Comparison of ENCODE assay signal across 8 cellular contexts in the genomic region with DNA sequence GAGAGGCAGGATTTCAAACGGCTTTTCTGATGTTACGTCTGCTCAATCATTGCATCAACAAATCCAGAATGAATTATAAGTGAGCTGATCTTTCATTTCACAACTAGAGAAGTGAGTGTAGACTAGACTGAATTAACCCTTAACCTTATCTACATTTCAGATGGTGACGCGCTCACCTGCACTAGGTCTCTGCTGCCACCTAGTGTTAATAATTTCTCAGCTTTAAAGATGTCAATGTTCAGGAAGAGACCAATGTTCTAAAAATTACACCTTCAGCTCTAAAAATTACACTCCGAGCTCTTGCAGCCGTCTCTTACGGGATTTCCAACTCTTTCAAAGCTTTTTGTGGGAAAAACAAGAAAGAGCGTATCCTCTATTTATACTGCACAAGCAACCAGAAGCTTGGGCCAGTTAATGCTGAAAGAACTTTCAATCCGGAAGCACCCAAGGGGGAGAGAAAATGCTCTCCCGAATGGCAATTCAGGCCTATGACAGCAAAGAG.
DNase-seq lines count a peak whose midpoint lies in the region; ATAC-seq, FAIRE-seq and TF ChIP-seq lines count a peak whose summit lies in the region.

No MANE protein-coding gene starts in this region.

- no peaks in the 10 kb centered on the region for H3K79me1 ChIP-seq in IMR-90 (ENCODE audit: low read depth in 1 of 2, low read length in 2 of 2)

- H2BK15ac ChIP-seq in IMR-90 (ENCODE audit: low read depth, low read length) = no peak overlapping the region

- H3K36me3 ChIP-seq in IMR-90 (ENCODE audit: control insufficient read depth, insufficient read depth, low read length) (no peaks in the 10 kb centered on the region), Peyer's patch (no peaks in the 10 kb centered on the region)

- no peak overlapping the region for H4K5ac ChIP-seq in IMR-90 (ENCODE audit: low read depth, low read length)

- DNase-seq in D721Med (ENCODE audit: insufficient read length, low spot score) (peak; percentile 16), IMR-90 (peak; percentile 47), Peyer's patch (peak in 1 of 3 donors; percentile 46), endothelial cell (ENCODE audit: low spot score) (no peak), OCI-M2 (lab: John Stamatoyannopoulos, UW; ENCODE audit: unreplicated experiment) (no peak)

- dilution Hi-C loops in IMR-90 (cut with HindIII; ENCODE audit: low sequenced_read_pairs, unreplicated experiment) = no loop called here

- no peak overlapping the region for H3K18ac ChIP-seq in IMR-90 (ENCODE audit: low read depth, low read length)

- POLR2A ChIA-PET in IMR-90 (lab: Charles Lee; ENCODE audit: unreplicated experiment) = no interaction called here

- no peak overlapping the region for H2AFZ ChIP-seq in IMR-90 (replicated peaks; ENCODE audit: low read length, poor library complexity)

- H4K20me1 ChIP-seq in IMR-90 (ENCODE audit: insufficient read depth, low read length) = no peaks in the 10 kb centered on the region

- H2BK5ac ChIP-seq in IMR-90 (ENCODE audit: low read depth, low read length, poor library complexity, severe bottlenecking) = no peak overlapping the region

- H3K9me3 ChIP-seq in IMR-90 (ENCODE audit: control insufficient read depth, insufficient read depth, low read length) (no peaks in the 10 kb centered on the region), Peyer's patch (no peaks in the 10 kb centered on the region)

- H3K4me3 Mint-ChIP-seq in endothelial cell (ENCODE audit: unreplicated experiment) (no peak overlapping the region), nephron (no peak overlapping the region)

- 0 out of 2 replicates have a peak, but pooled peaks cover 2% of the 10 kb centered on the region for H3K27me3 ChIP-seq in IMR-90 (ENCODE audit: control insufficient read depth, insufficient read depth, low read length)
- H3K27me3 ChIP-seq in Peyer's patch = no peaks in the 10 kb centered on the region

- no peak overlapping the region for H3K27ac ChIP-seq in IMR-90 (ENCODE audit: insufficient read depth, low read length)
- no peak overlapping the region for H3K27ac ChIP-seq in Peyer's patch

- CTCF ChIA-PET in IMR-90 (lab: Yijun Ruan, JAX) = interaction anchor here (0.5 to 2.3 kb wide), 32 partner anchors 9 to 394 kb away, joined by 3 to 36 read pairs (median 3); a partner anchor contains a TSS

- no peak overlapping the region for H3K4ac ChIP-seq in IMR-90 (ENCODE audit: low read depth, low read length)

- H3K4me1 Mint-ChIP-seq in endothelial cell (ENCODE audit: unreplicated experiment) (peaks cover 7% of the 10 kb centered on the region), nephron (no peaks in the 10 kb centered on the region)

- FAIRE-seq in D721Med (lab: Jason Lieb, UNC) = no peak

- TF ChIP-seq CTCF in D721Med (IDR thresholded peaks at IDR 0.05; ENCODE audit: insufficient read depth, missing control alignments) (peak; percentile 82), IMR-90 (conservative IDR thresholded peaks at IDR 0.05; ENCODE audit: low read depth, low read length) (peak; percentile 89), Peyer's patch (IDR thresholded peaks at IDR 0.05) (peak; percentile 51 to 96 (median 87)), endothelial cell (IDR thresholded peaks at IDR 0.05; ENCODE audit: unreplicated experiment) (peak; percentile 77), nephron (IDR thresholded peaks at IDR 0.05; ENCODE audit: unreplicated experiment in 3 of 3) (peak; percentile 86 to 95 (median 93))

- WGBS in IMR-90 (ENCODE audit: extremely low coverage in 2 of 2, insufficient read length in 1 of 2), 2 experiments = no CpG with 5 or more reads among the region's 10 CpGs

- H3K14ac ChIP-seq in IMR-90 (replicated peaks; ENCODE audit: low read depth, low read length) = no peak overlapping the region

- H3K27me3 Mint-ChIP-seq in endothelial cell (ENCODE audit: unreplicated experiment) (no peaks in the 10 kb centered on the region), nephron (ENCODE audit: low read depth) (no peaks in the 10 kb centered on the region)

- H3K4me1 ChIP-seq in IMR-90 (ENCODE audit: control insufficient read depth, insufficient read depth, low read length) (no peaks in the 10 kb centered on the region), Peyer's patch (no peaks in the 10 kb centered on the region)

- H3K4me2 ChIP-seq in IMR-90 (ENCODE audit: low read depth, low read length) = no peak overlapping the region

- H2AK9ac ChIP-seq in IMR-90 (replicated peaks; ENCODE audit: low read depth, low read length, poor library complexity) = no peak overlapping the region

- intact Hi-C loops in IMR-90 (cut with micrococcal nuclease) = loop anchor here (1.0 kb wide), 2 partner anchors 49 to 153 kb away; no protein-coding TSS in a partner anchor

- H3K36me3 Mint-ChIP-seq in endothelial cell (ENCODE audit: low read depth, unreplicated experiment) (no peaks in the 10 kb centered on the region), nephron (ENCODE audit: low read depth) (no peaks in the 10 kb centered on the region)

- in situ Hi-C loops in IMR-90 (cut with MboI; ENCODE audit: low sequenced_read_pairs) = no loop called here

- no peak overlapping the region for H3K56ac ChIP-seq in IMR-90 (ENCODE audit: extremely low read depth, insufficient read depth, low read length)

- no peaks in the 10 kb centered on the region for H3K9me1 ChIP-seq in IMR-90 (ENCODE audit: insufficient read depth, low read length)

- H3K4me3 ChIP-seq in IMR-90 (ENCODE audit: insufficient read depth, low read depth, low read length) = no peak overlapping the region
- H3K4me3 ChIP-seq in Peyer's patch = no peak overlapping the region

- no peak overlapping the region for H4K91ac ChIP-seq in IMR-90 (ENCODE audit: insufficient read depth, low read depth, low read length)

- H2BK20ac ChIP-seq in IMR-90 (ENCODE audit: low read depth, low read length) = no peak overlapping the region

- TF ChIP-seq RAD21 in IMR-90 (IDR thresholded peaks at IDR 0.05; ENCODE audit: low read length) = peak; percentile 90

- BruUV-seq in IMR-90 (replicated peaks; lab: Mats Ljungman, UMichigan) = no TSS peak

- no peak overlapping the region for H4K8ac ChIP-seq in IMR-90 (ENCODE audit: low read depth in 2 of 2, low read length in 2 of 2)

- no peak overlapping the region for H3K9ac ChIP-seq in IMR-90 (ENCODE audit: low read depth, low read length)

- no peak overlapping the region for H2BK120ac ChIP-seq in IMR-90 (ENCODE audit: low read depth, low read length)

- H3K9me3 Mint-ChIP-seq in endothelial cell (ENCODE audit: unreplicated experiment) (no peaks in the 10 kb centered on the region), nephron (no peaks in the 10 kb centered on the region)

- TF ChIP-seq POLR2A in IMR-90 (IDR thresholded peaks at IDR 0.05; ENCODE audit: low read depth, low read length) = no peak
- TF ChIP-seq POLR2A in Peyer's patch (IDR thresholded peaks at IDR 0.05) = no peak

- ATAC-seq in GM18861 (IDR thresholded peaks at IDR 0.05; ENCODE audit: unreplicated experiment) (peak; percentile 68), IMR-90 (ENCODE audit: low read depth) (peak; percentile 86), GM21367 (IDR thresholded peaks at IDR 0.05; ENCODE audit: unreplicated experiment) (no peak)

- no peak overlapping the region for H2AK5ac ChIP-seq in IMR-90 (ENCODE audit: low read depth, low read length)

- no peak overlapping the region for H3K23ac ChIP-seq in IMR-90 (ENCODE audit: low read depth, low read length)

- H3K27ac Mint-ChIP-seq in endothelial cell (ENCODE audit: unreplicated experiment) (no peak overlapping the region), nephron (no peak overlapping the region)

TF ChIP-seq in IMR-90, 13 proteins besides CTCF, POLR2A, EP300 and RAD21:
- TF ChIP-seq CHD1 (IDR thresholded peaks at IDR 0.05; ENCODE audit: low read depth, low read length) (no peak), MAFK (IDR thresholded peaks at IDR 0.05; ENCODE audit: low read depth, low read length) (no peak), MXI1 (IDR thresholded peaks at IDR 0.05; ENCODE audit: borderline replicate concordance, low read depth, low read length) (no peak), MAZ (IDR thresholded peaks at IDR 0.05; ENCODE audit: borderline replicate concordance, low read depth, low read length) (no peak), SMC3 (IDR thresholded peaks at IDR 0.05; ENCODE audit: low read depth, low read length) (peak; percentile 88), RCOR1 (IDR thresholded peaks at IDR 0.05; ENCODE audit: insufficient replicate concordance, low read length) (no peak), FOS (IDR thresholded peaks at IDR 0.05; ENCODE audit: low read depth, low read length) (no peak)
TF ChIP-seq in IMR-90: peak in this region for 1.

Comparison
In these comparisons a context has a peak if more than half of its experiments do, and no peak if none do; other contexts are left out.
1. DNase-seq: peak in D721Med (single experiment) and IMR-90 (single experiment); none in endothelial cell (single experiment) and OCI-M2 (single experiment).
2. Peak in every context shown above with its lines, with median percentiles within 50 percentile points of each other: CTCF ChIP-seq.